19 cellular contexts compared by ENCODE assay signal in genomic region chr14:54815016-54815415, GRCh38.
DNase-seq lines count a peak whose midpoint lies in the region; ATAC-seq and TF ChIP-seq lines count a peak whose summit lies in the region.
"Had no signal": no experiment of that assay in that cellular context is flagged by ENCODE, and none has a peak within 500 bp of the region (broad histone marks: within the 10 kb centered on the region; RNA-seq: fewer than 3 reads in every experiment).

No MANE protein-coding gene starts in this region.

- DNase-seq in AG08396 (ENCODE audit: low spot score) (peak; percentile 52), MG63 (peak; percentile 84), body of pancreas (peak; percentile 39 to 58 (median 48)), lung (ENCODE audit: low spot score) (peak; percentile 48), Peyer's patch (no peak), NCI-H2081 treated with DMSO at 0.1 percent for 48 hours (lab: John Stamatoyannopoulos, UW) (no peak)
- no peak for DNase-seq in stimulated activated CD8-positive, alpha-beta memory T cell treated with anti-CD3 and anti-CD28 coated beads, Interleukin-4, amount 100 ng/mL, for 48 hours
- DNase-seq: activated CD4-positive, alpha-beta T cell treated with anti-CD3 and anti-CD28 coated beads, Interleukin-2, amount 50 U/mL, for 48 hours; activated T-cell treated with anti-CD3 and anti-CD28 coated beads, Interleukin-2, amount 50 U/mL, for 4 hours; colonic mucosa; erythroblast; naive thymus-derived CD4-positive, alpha-beta T cell; NCI-H187; RPMI8226; stimulated activated CD4-positive, alpha-beta T cell treated with anti-CD3 and anti-CD28 coated beads, Interleukin-2, amount 100 ng/mL, for 48 hours; trophoblast cell had no signal

- H3K27ac ChIP-seq in body of pancreas (peak overlapping the region; percentile 4 to 59 (median 24)), lung (ENCODE audit: low read depth in 1 of 2, low read length in 1 of 2) (no peak overlapping the region), Peyer's patch (no peak overlapping the region)
- H3K27ac ChIP-seq: colonic mucosa, hepatocyte had no signal

- intact Hi-C loops in body of pancreas (cut with DNase I), result no loop called here

- H3K9me3 ChIP-seq in MG63 (no peaks in the 10 kb centered on the region), body of pancreas (no peaks in the 10 kb centered on the region), lung (ENCODE audit: control insufficient read depth in 2 of 2, insufficient read depth in 1 of 2, low read length in 1 of 2) (no peaks in the 10 kb centered on the region), Peyer's patch (no peaks in the 10 kb centered on the region)
- H3K9me3 ChIP-seq: colonic mucosa had no signal

- H3K36me3 ChIP-seq in MG63 (no peaks in the 10 kb centered on the region), body of pancreas (replicated peaks in 1 of 2; ENCODE audit: insufficient read depth in 1 of 2, low read depth in 2 of 2) (no peaks in the 10 kb centered on the region), lung (ENCODE audit: control insufficient read depth in 2 of 2, insufficient read depth in 2 of 2, low read length in 2 of 2) (no peaks in the 10 kb centered on the region), Peyer's patch (no peaks in the 10 kb centered on the region)
- H3K36me3 ChIP-seq: colonic mucosa had no signal

- TF ChIP-seq CTCF in body of pancreas (IDR thresholded peaks at IDR 0.05) (no peak), lung (IDR thresholded peaks at IDR 0.05; ENCODE audit: control extremely low read depth, extremely low read depth) (no peak), Peyer's patch (IDR thresholded peaks at IDR 0.05) (no peak)

- ATAC-seq in body of pancreas, result peak; percentile 88
- ATAC-seq in lung (ENCODE audit: insufficient read depth, low FRiP score), result peak; percentile 63
- no peak for ATAC-seq in GM19455 (IDR thresholded peaks at IDR 0.05; ENCODE audit: unreplicated experiment)
- ATAC-seq: activated T-cell treated with anti-CD3 and anti-CD28 coated beads, Interleukin-2, amount 50 U/mL, for 4 hours; left lobe of liver; naive thymus-derived CD4-positive, alpha-beta T cell had no signal

- H3K27me3 ChIP-seq in MG63 (no peaks in the 10 kb centered on the region), body of pancreas (no peaks in the 10 kb centered on the region), lung (ENCODE audit: control insufficient read depth, insufficient read depth) (no peaks in the 10 kb centered on the region), Peyer's patch (no peaks in the 10 kb centered on the region)
- H3K27me3 ChIP-seq: colonic mucosa, hepatocyte had no signal

- TF ChIP-seq POLR2A in body of pancreas (IDR thresholded peaks at IDR 0.05), result peak in 2 of 3 donors; percentile 26 to 46
- TF ChIP-seq POLR2A in Peyer's patch (IDR thresholded peaks at IDR 0.05), result no peak

- 45 to 53% methylated on average over 12 of the region's 12 CpGs for WGBS in body of pancreas, 2 donors
- 69 to 81% methylated on average over 12 of the region's 12 CpGs for WGBS in lung, 2 donors

- no peaks in the 10 kb centered on the region for H3K4me1 ChIP-seq in body of pancreas
- peaks cover 0 to 1% of the 10 kb centered on the region in 2 donors for H3K4me1 ChIP-seq in lung (ENCODE audit: control insufficient read depth in 2 of 2, insufficient read depth in 2 of 2, low read length in 2 of 2)
- peaks cover 0 to 9% (median 0%) of the 10 kb centered on the region in 4 donors for H3K4me1 ChIP-seq in Peyer's patch
- H3K4me1 ChIP-seq: colonic mucosa had no signal

- H3K4me3 ChIP-seq in MG63 (peak overlapping the region; percentile 9; the same call in 1 of the 2 replicates), body of pancreas (no peak overlapping the region), lung (no peak overlapping the region), Peyer's patch (no peak overlapping the region)
- H3K4me3 ChIP-seq: colonic mucosa, hepatocyte had no signal

Comparison
In these comparisons a context has a peak if more than half of its experiments do, and no peak if none do; other contexts are left out.
1. DNase-seq: peak in AG08396 (single experiment), MG63 (single experiment), body of pancreas (4 of 4) and lung (single experiment); none in Peyer's patch (0 of 3), stimulated activated CD8-positive, alpha-beta memory T cell treated with anti-CD3 and anti-CD28 coated beads, Interleukin-4, amount 100 ng/mL, for 48 hours (single experiment) and NCI-H2081 treated with DMSO at 0.1 percent for 48 hours (single experiment).
2. H3K27ac ChIP-seq: peak in body of pancreas (4 of 4); none in lung (0 of 2) and Peyer's patch (0 of 4).
3. POLR2A ChIP-seq: peak in body of pancreas (2 of 3); none in Peyer's patch (0 of 2).